ENCODE assay signal across 9 cellular contexts in genomic region chr5:149240354-149240998, GRCh38.
DNase-seq lines count a peak whose midpoint lies in the region; ATAC-seq lines count a peak whose summit lies in the region.
"Had no signal": no experiment of that assay in that cellular context is flagged by ENCODE, and none has a peak within 500 bp of the region (broad histone marks: within the 10 kb centered on the region; RNA-seq: fewer than 3 reads in every experiment).

No MANE protein-coding gene starts in this region.

- H3K27ac Mint-ChIP-seq in memory B cell, result peak overlapping the region; percentile 62
- peak overlapping the region; percentile 92 to 95 for H3K27ac Mint-ChIP-seq in stimulated activated naive CD8-positive, alpha-beta T cell treated with anti-CD3 and anti-CD28 coated beads, Interleukin-15, amount 100 ng/mL, for 72 hours

- no peaks in the 10 kb centered on the region for H3K9me3 Mint-ChIP-seq in memory B cell
- H3K9me3 Mint-ChIP-seq in stimulated activated naive CD8-positive, alpha-beta T cell treated with anti-CD3 and anti-CD28 coated beads, Interleukin-15, amount 100 ng/mL, for 72 hours, result peaks cover 4 to 8% of the 10 kb centered on the region in 2 donors

- peak; percentile 81 for ATAC-seq in HG03342 (IDR thresholded peaks at IDR 0.05; ENCODE audit: unreplicated experiment)
- ATAC-seq in memory B cell (ENCODE audit: low read depth), result peak; percentile 73
- ATAC-seq in stimulated activated naive CD8-positive, alpha-beta T cell treated with anti-CD3 and anti-CD28 coated beads, Interleukin-15, amount 100 ng/mL, for 72 hours, result peak; percentile 95
- ATAC-seq in HG02973 (IDR thresholded peaks at IDR 0.05; ENCODE audit: unreplicated experiment), result no peak
- no peak for ATAC-seq in GM19455 (IDR thresholded peaks at IDR 0.05; ENCODE audit: unreplicated experiment)
- no peak for ATAC-seq in HG03095 (IDR thresholded peaks at IDR 0.05; ENCODE audit: unreplicated experiment)
- ATAC-seq: left lung had no signal

- no peak overlapping the region for H3K4me3 Mint-ChIP-seq in memory B cell
- peak overlapping the region; percentile 24 to 61 for H3K4me3 Mint-ChIP-seq in stimulated activated naive CD8-positive, alpha-beta T cell treated with anti-CD3 and anti-CD28 coated beads, Interleukin-15, amount 100 ng/mL, for 72 hours

- peak; percentile 82 for DNase-seq in activated CD8-positive, alpha-beta memory T cell treated with anti-CD3 and anti-CD28 coated beads, Interleukin-2, amount 50 U/mL, for 4 hours
- DNase-seq in memory B cell (ENCODE audit: low spot score in 2 of 2) (peak in 1 of 2 donors; percentile 18), HCEC 1CT (no peak)
- peak; percentile 72 to 90 for DNase-seq in stimulated activated naive CD8-positive, alpha-beta T cell treated with anti-CD3 and anti-CD28 coated beads, Interleukin-15, amount 100 ng/mL, for 72 hours

- peaks cover 11% of the 10 kb centered on the region for H3K4me1 Mint-ChIP-seq in memory B cell
- H3K4me1 Mint-ChIP-seq in stimulated activated naive CD8-positive, alpha-beta T cell treated with anti-CD3 and anti-CD28 coated beads, Interleukin-15, amount 100 ng/mL, for 72 hours, result peaks cover 43% of the 10 kb centered on the region

- H3K36me3 Mint-ChIP-seq in memory B cell, result no peaks in the 10 kb centered on the region

- peaks cover 14% of the 10 kb centered on the region for H3K27me3 Mint-ChIP-seq in memory B cell
- H3K27me3 Mint-ChIP-seq in stimulated activated naive CD8-positive, alpha-beta T cell treated with anti-CD3 and anti-CD28 coated beads, Interleukin-15, amount 100 ng/mL, for 72 hours, result no peaks in the 10 kb centered on the region

Comparison
In these comparisons a context has a peak if more than half of its experiments do, and no peak if none do; other contexts are left out.
1. ATAC-seq: peak in HG03342 (single experiment), memory B cell (single experiment) and stimulated activated naive CD8-positive, alpha-beta T cell treated with anti-CD3 and anti-CD28 coated beads, Interleukin-15, amount 100 ng/mL, for 72 hours (single experiment); none in HG02973 (single experiment), GM19455 (single experiment) and HG03095 (single experiment).